Comparison of ENCODE assay signal across 2 cellular contexts in the genomic region with DNA sequence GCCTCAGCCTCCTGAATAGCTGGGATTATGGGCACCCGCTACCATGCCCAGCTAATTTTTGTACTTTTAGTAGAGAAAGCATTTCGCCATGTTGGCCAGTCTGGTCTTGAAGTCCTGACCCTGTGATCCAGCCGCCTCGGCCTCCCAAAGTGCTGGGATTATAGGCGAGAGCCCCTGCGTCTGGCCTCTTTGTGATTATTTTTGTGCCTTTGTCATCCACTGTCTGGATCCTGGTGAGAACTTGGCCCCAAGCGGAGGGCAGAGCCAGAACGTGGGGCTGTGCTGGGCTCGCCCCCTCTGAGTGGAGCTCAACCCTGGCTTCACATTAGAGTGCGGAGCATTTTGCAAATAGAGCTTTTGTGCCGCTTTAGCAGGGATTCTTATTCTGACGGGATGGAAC. TPM values are rescaled to one million over a fixed set of nuclear protein-coding genes. Genes with fewer than 3 reads are reported as not detected.
"Had no signal": no experiment of that assay in that cellular context is flagged by ENCODE, and none has a peak within 500 bp of the region (broad histone marks: within the 10 kb centered on the region; RNA-seq: fewer than 3 reads in every experiment).

No MANE protein-coding gene starts in this region.

RNA-seq across cellular contexts. Expression of a gene that starts 47.6 kb away (rescaled TPM):
- total RNA-seq: osteocyte had no signal
- polyA plus RNA-seq: smooth muscle cell had no signal
